ENCODE assay signal across 8 cellular contexts in genomic region chr4:74932832-74933561, GRCh38. TPM values are rescaled to one million over a fixed set of nuclear protein-coding genes. Genes with fewer than 3 reads are reported as not detected.
A peak's percentile ranks its signal among the peaks of the same experiment; 100 is the strongest.
DNase-seq lines count a peak whose midpoint lies in the region; ATAC-seq and TF ChIP-seq lines count a peak whose summit lies in the region.

Gene PARM1 (plus strand): TSS chr4:74933116. CDS start chr4:74933328, 212 bp downstream.

- intact Hi-C loops in heart right ventricle (cut with DNase I): loop anchor here in 9 of 10 donors (1.0 to 10.0 kb wide), 16 partner anchors 39 to 582 kb away; partner anchors contain the start of genes RCHY1 (in 1 of the 9) and THAP6 (in 1 of the 9)

- peak within 1 kb of the TSS; percentile 91 for H2AFZ ChIP-seq in parathyroid adenoma

- peak within 1 kb of the TSS; percentile 58 for H3K4me2 ChIP-seq in parathyroid adenoma (ENCODE audit: low read length)

- WGBS in adipose tissue, 3 donors: 1% methylated on average over 53 to 64 of the region's 64 CpGs
- WGBS in heart right ventricle, 2 donors: 0 to 1% methylated on average over 53 to 64 of the region's 64 CpGs

- H3K4me1 ChIP-seq in heart right ventricle (peaks cover 0 to 26% (median 10%) of the 10 kb centered on the region in 9 donors), parathyroid adenoma (peaks cover 4% of the 10 kb centered on the region)

- DNase-seq in DMS 273 treated with DMSO at 0.1 percent for 48 hours (lab: John Stamatoyannopoulos, UW) (peak; percentile 46), NCI-H748 (lab: John Stamatoyannopoulos, UW; ENCODE audit: unreplicated experiment) (peak; percentile 89), heart right ventricle (peak; percentile 90 to 92), T-helper 9 cell (no peak)

- H3K36me3 ChIP-seq in heart right ventricle (no peaks in the 10 kb centered on the region), parathyroid adenoma (ENCODE audit: control insufficient read depth, insufficient read depth, low read length) (no peaks in the 10 kb centered on the region)

- peak within 1 kb of the TSS; percentile 54 to 77 (median 71) for H3K4me3 ChIP-seq in heart right ventricle
- peak within 1 kb of the TSS; percentile 48 for H3K4me3 ChIP-seq in parathyroid adenoma (ENCODE audit: low read depth, low read length)

- peak; percentile 75 for ATAC-seq in GM19351 (IDR thresholded peaks at IDR 0.05; ENCODE audit: unreplicated experiment)
- ATAC-seq in HG03442 (IDR thresholded peaks at IDR 0.05; ENCODE audit: unreplicated experiment): peak; percentile 87
- ATAC-seq in heart right ventricle: peak; percentile 91 to 99 (median 95)

- H3K9me3 ChIP-seq in heart right ventricle (no peaks in the 10 kb centered on the region), parathyroid adenoma (ENCODE audit: control insufficient read depth, low read length) (no peaks in the 10 kb centered on the region)

- H3K27ac ChIP-seq in adipose tissue (ENCODE audit: low read depth, low read length): no peak within 1 kb of the TSS
- H3K27ac ChIP-seq in heart right ventricle: peak within 1 kb of the TSS; percentile 8 to 84 (median 69)
- peak within 1 kb of the TSS; percentile 42 for H3K27ac ChIP-seq in parathyroid adenoma

- no peaks in the 10 kb centered on the region for H3K79me2 ChIP-seq in parathyroid adenoma

- peaks cover 0 to 50% (median 0%) of the 10 kb centered on the region in 7 donors for H3K27me3 ChIP-seq in heart right ventricle
- no peaks in the 10 kb centered on the region for H3K27me3 ChIP-seq in parathyroid adenoma (ENCODE audit: control insufficient read depth, insufficient read depth, low read length)

- TF ChIP-seq CTCF in heart right ventricle (IDR thresholded peaks at IDR 0.05) (peak; percentile 54 to 84 (median 73)), parathyroid adenoma (IDR thresholded peaks at IDR 0.05) (peak; percentile 60)

- H3K9ac ChIP-seq in parathyroid adenoma: no peak within 1 kb of the TSS

RNA-seq across cellular contexts. Expression of gene PARM1, which starts in this region (rescaled TPM):
- polyA plus RNA-seq in adipose tissue (10 to 100 TPM in 2 of 3 donors, 1 to 10 TPM in 1; 9.5 to 16.0 (median 11.3) TPM), heart right ventricle (10 to 100 TPM; 19.7 to 24.3 TPM)
- total RNA-seq in heart right ventricle: 100 to 1,000 TPM in 3 of 10 donors, 10 to 100 TPM in 7; 34.2 to 119 (median 80.9) TPM
